ENCODE assay signal across 8 cellular contexts in genomic region chr17:63434951-63435571, GRCh38. TPM values are rescaled to one million over a fixed set of nuclear protein-coding genes. Genes with fewer than 3 reads are reported as not detected.
DNase-seq lines count a peak whose midpoint lies in the region; ATAC-seq and FAIRE-seq lines count a peak whose summit lies in the region.

No MANE protein-coding gene starts in this region.

- H3K36me3 ChIP-seq in mucosa of rectum (ENCODE audit: control insufficient read depth in 2 of 2, insufficient read depth in 2 of 2, low read length in 2 of 2): peaks cover 0 to 5% of the 10 kb centered on the region in 2 donors

- H3K4me3 Mint-ChIP-seq in activated CD4-positive, alpha-beta T cell treated with anti-CD3 and anti-CD28 coated beads, Interleukin-2, amount 10 ng/mL, durations not matched to agents 24 days and 14 days: peak overlapping the region; percentile 34

- H3K27me3 ChIP-seq in mucosa of rectum (ENCODE audit: control insufficient read depth in 2 of 2, insufficient read depth in 2 of 2, low read length in 2 of 2): no peaks in the 10 kb centered on the region

- H3K4me1 ChIP-seq in mucosa of rectum (ENCODE audit: control insufficient read depth in 2 of 2, insufficient read depth in 2 of 2, low read length in 2 of 2): peaks cover 48 to 56% of the 10 kb centered on the region in 2 donors

- no peak overlapping the region for H3K9ac ChIP-seq in mucosa of rectum (ENCODE audit: low read depth in 1 of 2, low read length in 2 of 2)

- ATAC-seq in GM21367 (IDR thresholded peaks at IDR 0.05; ENCODE audit: unreplicated experiment): no peak

- H3K27ac Mint-ChIP-seq in activated CD4-positive, alpha-beta T cell treated with anti-CD3 and anti-CD28 coated beads, Interleukin-2, amount 10 ng/mL, durations not matched to agents 24 days and 14 days: peak overlapping the region; percentile 67

- H3K9me3 Mint-ChIP-seq in activated CD4-positive, alpha-beta T cell treated with anti-CD3 and anti-CD28 coated beads, Interleukin-2, amount 10 ng/mL, durations not matched to agents 24 days and 14 days: no peaks in the 10 kb centered on the region

- H3K27me3 Mint-ChIP-seq in activated CD4-positive, alpha-beta T cell treated with anti-CD3 and anti-CD28 coated beads, Interleukin-2, amount 10 ng/mL, durations not matched to agents 24 days and 14 days: no peaks in the 10 kb centered on the region

- intact Hi-C loops in activated CD4-positive, alpha-beta T cell treated with anti-CD3 and anti-CD28 coated beads, Interleukin-2, amount 10 ng/mL, durations not matched to agents 24 days and 14 days (cut with micrococcal nuclease): no loop called here

- H3K4me1 Mint-ChIP-seq in activated CD4-positive, alpha-beta T cell treated with anti-CD3 and anti-CD28 coated beads, Interleukin-2, amount 10 ng/mL, durations not matched to agents 24 days and 14 days: peaks cover 40% of the 10 kb centered on the region

- H3K27ac ChIP-seq in mucosa of rectum (ENCODE audit: low read depth in 2 of 2, low read length in 2 of 2): peak overlapping the region; percentile 28 to 56

- DNase-seq in activated CD4-positive, alpha-beta T cell treated with anti-CD3 and anti-CD28 coated beads, Interleukin-2, amount 10 ng/mL, durations not matched to agents 24 days and 14 days: peak; percentile 88
- no peak for DNase-seq in activated CD4-positive, alpha-beta T cell treated with anti-CD3 and anti-CD28 coated beads for 4 hours
- peak; percentile 33 for DNase-seq in T follicular helper cell (ENCODE audit: low read depth)
- DNase-seq in effector CD4-positive, alpha-beta T cell: peak; percentile 31
- DNase-seq in GM19239 (ENCODE audit: insufficient read length, low spot score): no peak
- no peak for DNase-seq in DMS153 treated with DMSO at 0.1 percent for 48 hours (lab: John Stamatoyannopoulos, UW; ENCODE audit: unreplicated experiment)

- no peak overlapping the region for H3K4me3 ChIP-seq in mucosa of rectum (ENCODE audit: low read length in 2 of 2)

- H3K9me3 ChIP-seq in mucosa of rectum (ENCODE audit: control insufficient read depth in 2 of 2, low read length in 2 of 2): no peaks in the 10 kb centered on the region

- peaks cover 1% of the 10 kb centered on the region for H3K36me3 Mint-ChIP-seq in activated CD4-positive, alpha-beta T cell treated with anti-CD3 and anti-CD28 coated beads, Interleukin-2, amount 10 ng/mL, durations not matched to agents 24 days and 14 days (ENCODE audit: low read depth)

- no peak for FAIRE-seq in GM19239 (lab: Jason Lieb, UNC)

RNA-seq across cellular contexts. Expression of gene CYB561, which starts 11.0 kb away (rescaled TPM):
- 1.7 and 2.0 TPM in 2 replicates for total RNA-seq in activated CD4-positive, alpha-beta T cell treated with anti-CD3 and anti-CD28 coated beads, Interleukin-2, amount 10 ng/mL, durations not matched to agents 24 days and 14 days

RNA-seq across cellular contexts. Expression of gene ACE, which starts 41.8 kb away (rescaled TPM):
- total RNA-seq in activated CD4-positive, alpha-beta T cell treated with anti-CD3 and anti-CD28 coated beads, Interleukin-2, amount 10 ng/mL, durations not matched to agents 24 days and 14 days: 0.26 TPM in 1 of 2 replicates, not detected in the other

Comparison
In these comparisons a context has a peak if more than half of its experiments do, and no peak if none do; other contexts are left out.
1. DNase-seq: peak in activated CD4-positive, alpha-beta T cell treated with anti-CD3 and anti-CD28 coated beads, Interleukin-2, amount 10 ng/mL, durations not matched to agents 24 days and 14 days (single experiment), T follicular helper cell (single experiment) and effector CD4-positive, alpha-beta T cell (single experiment); none in activated CD4-positive, alpha-beta T cell treated with anti-CD3 and anti-CD28 coated beads for 4 hours (0 of 2), GM19239 (single experiment) and DMS153 treated with DMSO at 0.1 percent for 48 hours (single experiment).